1 cellular context compared by ENCODE assay signal in genomic region chr16:66548868-66549267, GRCh38.
TF ChIP-seq lines count a peak whose summit lies in the region.

No MANE protein-coding gene starts in this region.

TF ChIP-seq in SK-N-SH, 30 proteins besides CTCF, POLR2A, EP300 and RAD21 (continued from another document):
- TF ChIP-seq REST (IDR thresholded peaks at IDR 0.05; ENCODE audit: low read depth, low read length) (no peak), EZH2phosphoT487 (IDR thresholded peaks at IDR 0.05; ENCODE audit: borderline replicate concordance, low read depth) (no peak), IRF3 (IDR thresholded peaks at IDR 0.05; ENCODE audit: low read depth, low read length) (no peak)
